In genomic region chr19:57321746-57322145, GRCh38 we compare ENCODE assay signal across 9 cellular contexts. TPM values are rescaled to one million over a fixed set of nuclear protein-coding genes. Genes with fewer than 3 reads are reported as not detected.
A peak's percentile ranks its signal among the peaks of the same experiment; 100 is the strongest.
DNase-seq lines count a peak whose midpoint lies in the region; FAIRE-seq and TF ChIP-seq lines count a peak whose summit lies in the region.
"Had no signal": no experiment of that assay in that cellular context is flagged by ENCODE, and none has a peak within 500 bp of the region (broad histone marks: within the 10 kb centered on the region; RNA-seq: fewer than 3 reads in every experiment).

No MANE protein-coding gene starts in this region.

- no peak for TF ChIP-seq CTCF in OCI-LY7 (conservative IDR thresholded peaks at IDR 0.05; ENCODE audit: low read length)
- no peak for TF ChIP-seq CTCF in parathyroid adenoma (IDR thresholded peaks at IDR 0.05)

- no peak for DNase-seq in GM23248
- DNase-seq in OCI-LY7 (ENCODE audit: low spot score): no peak
- DNase-seq in NCI-H1105 treated with DMSO at 0.1 percent for 48 hours (lab: John Stamatoyannopoulos, UW): no peak
- no peak for DNase-seq in HTR-8/SVneo (ENCODE audit: insufficient read length, low spot score)
- DNase-seq in DMS153 (lab: John Stamatoyannopoulos, UW): no peak
- DNase-seq: small intestine had no signal

- WGBS in GM23248 (ENCODE audit: low coverage in 1 of 2, low lambda C conversion rate in 2 of 2, missing lambda C conversion rate in 2 of 2), 2 experiments: 84 to 88% methylated on average over 3 of the region's 3 CpGs

- in situ Hi-C loops in GM23248 (cut with MboI): no loop called here

- H3K9ac ChIP-seq in GM23248 (peak overlapping the region; percentile 96), endocrine pancreas (ENCODE audit: control insufficient read depth, insufficient read depth, low read length) (peak overlapping the region; percentile 43), parathyroid adenoma (no peak overlapping the region)

- H3K27ac ChIP-seq in GM23248: no peak overlapping the region
- no peak overlapping the region for H3K27ac ChIP-seq in OCI-LY7 (ENCODE audit: low read depth, low read length, poor library complexity, severe bottlenecking)
- H3K27ac ChIP-seq in parathyroid adenoma: peak overlapping the region; percentile 91

- POLR2A ChIA-PET in OCI-LY7 (lab: Charles Lee): interaction anchor here (0.6 to 0.7 kb wide), 2 partner anchors 12 to 45 kb away, joined by 3 to 4 read pairs; no protein-coding TSS in a partner anchor

- H3K4me1 ChIP-seq in GM23248 (ENCODE audit: insufficient read depth): 0 out of 2 replicates have a peak, but pooled peaks cover 9% of the 10 kb centered on the region
- H3K4me1 ChIP-seq in OCI-LY7 (ENCODE audit: insufficient read depth, low read length, poor library complexity, severe bottlenecking): peaks cover 31% of the 10 kb centered on the region
- no peaks in the 10 kb centered on the region for H3K4me1 ChIP-seq in endocrine pancreas (ENCODE audit: control insufficient read depth, insufficient read depth, low read length)
- peaks cover 3% of the 10 kb centered on the region for H3K4me1 ChIP-seq in parathyroid adenoma

- BruUV-seq in OCI-LY7 (replicated peaks; lab: Mats Ljungman, UMichigan): no TSS peak

- peaks cover 5% of the 10 kb centered on the region; the same call in 1 of the 2 replicates for H3F3A ChIP-seq in GM23248 (ENCODE audit: insufficient read depth)

- H3K9me2 ChIP-seq in GM23248 (ENCODE audit: insufficient read depth) (no peaks in the 10 kb centered on the region), OCI-LY7 (ENCODE audit: insufficient read depth, low read length) (no peaks in the 10 kb centered on the region)

- peaks cover 16% of the 10 kb centered on the region for H3K36me3 ChIP-seq in GM23248 (ENCODE audit: low read depth)
- H3K36me3 ChIP-seq in OCI-LY7 (ENCODE audit: insufficient read depth, low read length): peaks cover 40% of the 10 kb centered on the region
- peaks cover 7% of the 10 kb centered on the region for H3K36me3 ChIP-seq in endocrine pancreas (ENCODE audit: control insufficient read depth, insufficient read depth, low read length)
- no peaks in the 10 kb centered on the region for H3K36me3 ChIP-seq in parathyroid adenoma (ENCODE audit: control insufficient read depth, insufficient read depth, low read length)

- H2AFZ ChIP-seq in GM23248 (no peak overlapping the region), OCI-LY7 (ENCODE audit: low read length) (no peak overlapping the region), parathyroid adenoma (no peak overlapping the region)

- peak overlapping the region; percentile 89 for H3K4me2 ChIP-seq in GM23248 (ENCODE audit: unreplicated experiment)
- H3K4me2 ChIP-seq in OCI-LY7 (ENCODE audit: low read length): peak overlapping the region; percentile 80
- H3K4me2 ChIP-seq in parathyroid adenoma (ENCODE audit: low read length): peak overlapping the region; percentile 86

- peaks cover 50% of the 10 kb centered on the region for H3K79me2 ChIP-seq in GM23248 (ENCODE audit: insufficient read depth)
- peaks cover 25% of the 10 kb centered on the region for H3K79me2 ChIP-seq in OCI-LY7 (ENCODE audit: insufficient read depth, low read depth, low read length)
- H3K79me2 ChIP-seq in parathyroid adenoma: peaks cover 32% of the 10 kb centered on the region

- H3K9me3 ChIP-seq in GM23248 (ENCODE audit: low read depth) (no peaks in the 10 kb centered on the region), OCI-LY7 (ENCODE audit: low read length) (no peaks in the 10 kb centered on the region), endocrine pancreas (ENCODE audit: control insufficient read depth, low read length) (no peaks in the 10 kb centered on the region), parathyroid adenoma (ENCODE audit: control insufficient read depth, low read length) (no peaks in the 10 kb centered on the region)

- H3K4me3 ChIP-seq in GM23248 (peak overlapping the region; percentile 90), OCI-LY7 (ENCODE audit: low read depth, low read length, poor library complexity, severe bottlenecking) (peak overlapping the region; percentile 87), endocrine pancreas (ENCODE audit: control insufficient read depth, insufficient read depth, low read length) (peak overlapping the region; percentile 65), parathyroid adenoma (ENCODE audit: low read depth, low read length) (peak overlapping the region; percentile 94)

- CTCF ChIA-PET in OCI-LY7 (lab: Charles Lee; ENCODE audit: unreplicated experiment): no interaction called here

- no peaks in the 10 kb centered on the region for H3K27me3 ChIP-seq in GM23248 (replicated peaks; ENCODE audit: insufficient read depth)
- no peaks in the 10 kb centered on the region for H3K27me3 ChIP-seq in endocrine pancreas (ENCODE audit: control insufficient read depth, insufficient read depth, low read length)
- H3K27me3 ChIP-seq in parathyroid adenoma (ENCODE audit: control insufficient read depth, insufficient read depth, low read length): no peaks in the 10 kb centered on the region

- no peak for FAIRE-seq in HTR-8/SVneo (lab: Jason Lieb, UNC)
- FAIRE-seq: endometrium, small intestine had no signal

- H4K20me1 ChIP-seq in GM23248 (ENCODE audit: insufficient read depth): no peaks in the 10 kb centered on the region
- H4K20me1 ChIP-seq in OCI-LY7 (ENCODE audit: insufficient read depth, low read length): peaks cover 5% of the 10 kb centered on the region; the same call in 1 of the 2 replicates

- intact Hi-C loops in OCI-LY7 (cut with micrococcal nuclease; ENCODE audit: unreplicated experiment): loop anchor here (5.0 kb wide), 1 partner anchor 39 kb away; the partner anchor contains the start of gene ZNF460

RNA-seq across cellular contexts. Expression of gene ZNF543, which starts 1.5 kb away (rescaled TPM):
- total RNA-seq in GM23248 (2014; rRNA removed; shearing (Covaris generic)): 5.9 and 8.0 TPM in 2 replicates
- polyA plus RNA-seq in GM23248 (2016; fragmentation: Nextera tagmentation; extraction: Ambion mirVana): 1.7 and 2.3 TPM in 2 replicates
- total RNA-seq in OCI-LY7 (2014; rRNA removed; shearing (Covaris generic)): 11.5 and 14.6 TPM in 2 replicates
- 9.4 and 10.9 TPM in 2 replicates for total RNA-seq in OCI-LY7 (2022)

RNA-seq across cellular contexts. Expression of gene ZNF304, which starts 29.3 kb away (rescaled TPM):
- 7.8 and 8.7 TPM in 2 replicates for total RNA-seq in GM23248 (2014; rRNA removed; shearing (Covaris generic))
- polyA plus RNA-seq in GM23248 (2016; fragmentation: Nextera tagmentation; extraction: Ambion mirVana): 4.2 and 4.8 TPM in 2 replicates
- total RNA-seq in OCI-LY7 (2014; rRNA removed; shearing (Covaris generic)): 5.0 and 6.8 TPM in 2 replicates
- total RNA-seq in OCI-LY7 (2022): 5.8 and 6.8 TPM in 2 replicates

RNA-seq across cellular contexts. Expression of gene ZNF460, which starts 41.5 kb away (rescaled TPM):
- total RNA-seq in GM23248 (2014; rRNA removed; shearing (Covaris generic)): 49.3 and 59.9 TPM in 2 replicates
- 7.6 and 8.5 TPM in 2 replicates for polyA plus RNA-seq in GM23248 (2016; fragmentation: Nextera tagmentation; extraction: Ambion mirVana)
- 93.4 and 94.7 TPM in 2 replicates for total RNA-seq in OCI-LY7 (2014; rRNA removed; shearing (Covaris generic))
- total RNA-seq in OCI-LY7 (2022): 62.5 and 67.5 TPM in 2 replicates

RNA-seq across cellular contexts. Expression of gene TRAPPC2B, which starts 41.6 kb away (rescaled TPM):
- total RNA-seq in GM23248 (2014; rRNA removed; shearing (Covaris generic)): 9.2 and 21.6 TPM in 2 replicates
- 30.3 and 33.0 TPM in 2 replicates for polyA plus RNA-seq in GM23248 (2016; fragmentation: Nextera tagmentation; extraction: Ambion mirVana)
- 12.7 and 19.3 TPM in 2 replicates for total RNA-seq in OCI-LY7 (2014; rRNA removed; shearing (Covaris generic))
- total RNA-seq in OCI-LY7 (2022): 8.7 and 9.8 TPM in 2 replicates

RNA-seq across cellular contexts. Expression of gene ZNF547, which starts 41.6 kb away (rescaled TPM):
- total RNA-seq in GM23248 (2014; rRNA removed; shearing (Covaris generic)): 1.4 and 2.1 TPM in 2 replicates
- 1.2 and 2.0 TPM in 2 replicates for polyA plus RNA-seq in GM23248 (2016; fragmentation: Nextera tagmentation; extraction: Ambion mirVana)
- total RNA-seq in OCI-LY7 (2014; rRNA removed; shearing (Covaris generic)): 2.8 and 3.9 TPM in 2 replicates
- 4.5 and 4.8 TPM in 2 replicates for total RNA-seq in OCI-LY7 (2022)
